Comparison of ENCODE assay signal across 1 cellular context in the genomic region with DNA sequence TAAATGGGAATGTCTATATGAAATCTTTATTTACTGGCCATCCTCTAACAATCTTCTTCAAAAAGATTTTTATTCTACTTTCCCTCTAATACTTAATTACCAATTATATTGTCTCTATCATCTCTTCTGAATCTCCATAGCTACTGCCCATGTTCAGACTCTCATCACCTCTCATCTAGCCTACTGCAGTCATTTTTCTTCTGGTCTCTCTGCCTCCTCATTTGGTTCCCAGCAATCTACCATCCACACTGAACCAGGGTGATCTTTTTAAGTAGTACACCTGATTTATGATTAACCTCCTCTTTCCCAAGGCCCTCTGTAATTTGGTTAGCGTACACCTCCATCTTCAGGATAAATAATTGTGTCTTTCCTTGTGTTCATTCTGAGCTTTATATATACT.
TF ChIP-seq lines count a peak whose summit lies in the region.

No MANE protein-coding gene starts in this region.

TF ChIP-seq in HepG2, 621 proteins besides CTCF, POLR2A, EP300 and RAD21 (continued from another document):
- TF ChIP-seq, protein P1, sequence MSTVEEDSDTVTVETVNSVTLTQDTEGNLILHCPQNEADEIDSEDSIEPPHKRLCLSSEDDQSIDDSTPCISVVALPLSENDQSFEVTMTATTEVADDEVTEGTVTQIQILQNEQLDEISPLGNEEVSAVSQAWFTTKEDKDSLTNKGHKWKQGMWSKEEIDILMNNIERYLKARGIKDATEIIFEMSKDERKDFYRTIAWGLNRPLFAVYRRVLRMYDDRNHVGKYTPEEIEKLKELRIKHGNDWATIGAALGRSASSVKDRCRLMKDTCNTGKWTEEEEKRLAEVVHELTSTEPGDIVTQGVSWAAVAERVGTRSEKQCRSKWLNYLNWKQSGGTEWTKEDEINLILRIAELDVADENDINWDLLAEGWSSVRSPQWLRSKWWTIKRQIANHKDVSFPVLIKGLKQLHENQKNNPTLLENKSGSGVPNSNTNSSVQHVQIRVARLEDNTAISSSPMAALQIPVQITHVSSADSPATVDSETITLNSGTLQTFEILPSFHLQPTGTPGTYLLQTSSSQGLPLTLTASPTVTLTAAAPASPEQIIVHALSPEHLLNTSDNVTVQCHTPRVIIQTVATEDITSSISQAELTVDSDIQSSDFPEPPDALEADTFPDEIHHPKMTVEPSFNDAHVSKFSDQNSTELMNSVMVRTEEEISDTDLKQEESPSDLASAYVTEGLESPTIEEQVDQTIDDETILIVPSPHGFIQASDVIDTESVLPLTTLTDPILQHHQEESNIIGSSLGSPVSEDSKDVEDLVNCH (CRISPR knock-in tag; IDR thresholded peaks at IDR 0.05) = no peak
- TF ChIP-seq, protein P2, sequence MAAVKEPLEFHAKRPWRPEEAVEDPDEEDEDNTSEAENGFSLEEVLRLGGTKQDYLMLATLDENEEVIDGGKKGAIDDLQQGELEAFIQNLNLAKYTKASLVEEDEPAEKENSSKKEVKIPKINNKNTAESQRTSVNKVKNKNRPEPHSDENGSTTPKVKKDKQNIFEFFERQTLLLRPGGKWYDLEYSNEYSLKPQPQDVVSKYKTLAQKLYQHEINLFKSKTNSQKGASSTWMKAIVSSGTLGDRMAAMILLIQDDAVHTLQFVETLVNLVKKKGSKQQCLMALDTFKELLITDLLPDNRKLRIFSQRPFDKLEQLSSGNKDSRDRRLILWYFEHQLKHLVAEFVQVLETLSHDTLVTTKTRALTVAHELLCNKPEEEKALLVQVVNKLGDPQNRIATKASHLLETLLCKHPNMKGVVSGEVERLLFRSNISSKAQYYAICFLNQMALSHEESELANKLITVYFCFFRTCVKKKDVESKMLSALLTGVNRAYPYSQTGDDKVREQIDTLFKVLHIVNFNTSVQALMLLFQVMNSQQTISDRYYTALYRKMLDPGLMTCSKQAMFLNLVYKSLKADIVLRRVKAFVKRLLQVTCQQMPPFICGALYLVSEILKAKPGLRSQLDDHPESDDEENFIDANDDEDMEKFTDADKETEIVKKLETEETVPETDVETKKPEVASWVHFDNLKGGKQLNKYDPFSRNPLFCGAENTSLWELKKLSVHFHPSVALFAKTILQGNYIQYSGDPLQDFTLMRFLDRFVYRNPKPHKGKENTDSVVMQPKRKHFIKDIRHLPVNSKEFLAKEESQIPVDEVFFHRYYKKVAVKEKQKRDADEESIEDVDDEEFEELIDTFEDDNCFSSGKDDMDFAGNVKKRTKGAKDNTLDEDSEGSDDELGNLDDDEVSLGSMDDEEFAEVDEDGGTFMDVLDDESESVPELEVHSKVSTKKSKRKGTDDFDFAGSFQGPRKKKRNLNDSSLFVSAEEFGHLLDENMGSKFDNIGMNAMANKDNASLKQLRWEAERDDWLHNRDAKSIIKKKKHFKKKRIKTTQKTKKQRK (IDR thresholded peaks at IDR 0.05; ENCODE audit: low read length) = no peak
- TF ChIP-seq SP140L (CRISPR knock-in tag; IDR thresholded peaks at IDR 0.05; ENCODE audit: borderline replicate concordance) = no peak
